ENCODE assay signal across 17 cellular contexts in genomic region chr3:179292440-179292839, GRCh38.
"Had no signal": no experiment of that assay in that cellular context is flagged by ENCODE, and none has a peak within 500 bp of the region (broad histone marks: within the 10 kb centered on the region; RNA-seq: fewer than 3 reads in every experiment).

No MANE protein-coding gene starts in this region.

- H3K79me2 ChIP-seq: parathyroid adenoma had no signal

- H3K9ac ChIP-seq: parathyroid adenoma had no signal

- H3K27me3 ChIP-seq: brain microvascular endothelial cell, heart left ventricle, right atrium auricular region, transverse colon had no signal

- DNase-seq: activated CD4-positive, alpha-beta T cell treated with anti-CD3 and anti-CD28 coated beads, Interleukin-2, amount 50 U/mL, for 4 hours; activated CD4-positive, CD25-positive, alpha-beta regulatory T cell treated with anti-CD3 and anti-CD28 coated beads, Interleukin-2, amount 50 U/mL, for 72 hours; activated effector memory CD4-positive, alpha-beta T cell treated with anti-CD3 and anti-CD28 coated beads, Interleukin-2, amount 50 U/mL, for 16 hours; activated T-cell treated with anti-CD3 and anti-CD28 coated beads, Interleukin-2, amount 50 U/mL, for 24 hours; amygdala; brain microvascular endothelial cell; dermis blood vessel endothelial cell; heart left ventricle; small intestine; stimulated activated CD4-positive, alpha-beta T cell treated with anti-CD3 and anti-CD28 coated beads, Interleukin-2, amount 100 ng/mL, for 24 hours; stimulated activated naive CD4-positive, alpha-beta T cell; substantia nigra; T-helper 9 cell; transverse colon had no signal

- H3K9me3 Mint-ChIP-seq: activated T-cell treated with anti-CD3 and anti-CD28 coated beads, Interleukin-2, amount 50 U/mL, for 24 hours had no signal

- H3K4me3 Mint-ChIP-seq: activated T-cell treated with anti-CD3 and anti-CD28 coated beads, Interleukin-2, amount 50 U/mL, for 24 hours had no signal

- H3K4me3 ChIP-seq: heart left ventricle, right atrium auricular region, transverse colon had no signal

- H3K36me3 ChIP-seq: brain microvascular endothelial cell, heart left ventricle, right atrium auricular region, transverse colon had no signal

- ATAC-seq: activated naive CD4-positive, alpha-beta T cell treated with anti-CD3 and anti-CD28 coated beads, Interleukin-2, amount 50 U/mL, for 72 hours; heart left ventricle had no signal

- H2AFZ ChIP-seq: parathyroid adenoma had no signal

- H3K27ac ChIP-seq: brain microvascular endothelial cell, heart left ventricle, parathyroid adenoma, right atrium auricular region, transverse colon had no signal

- H3K36me3 Mint-ChIP-seq: activated naive CD4-positive, alpha-beta T cell treated with anti-CD3 and anti-CD28 coated beads, Interleukin-2, amount 50 U/mL, for 72 hours had no signal

- H3K4me1 ChIP-seq: heart left ventricle, right atrium auricular region, transverse colon had no signal

- H3K9me3 ChIP-seq: heart left ventricle, right atrium auricular region, transverse colon had no signal

- H3K27ac Mint-ChIP-seq: activated naive CD4-positive, alpha-beta T cell treated with anti-CD3 and anti-CD28 coated beads, Interleukin-2, amount 50 U/mL, for 72 hours; activated T-cell treated with anti-CD3 and anti-CD28 coated beads, Interleukin-2, amount 50 U/mL, for 24 hours had no signal
